ENCODE assay signal across 13 cellular contexts in genomic region chr9:108049026-108049591, GRCh38.
DNase-seq lines count a peak whose midpoint lies in the region; FAIRE-seq and TF ChIP-seq lines count a peak whose summit lies in the region.
"Had no signal": no experiment of that assay in that cellular context is flagged by ENCODE, and none has a peak within 500 bp of the region (broad histone marks: within the 10 kb centered on the region; RNA-seq: fewer than 3 reads in every experiment).

No MANE protein-coding gene starts in this region.

- peak overlapping the region; percentile 95 for H3K27ac ChIP-seq in keratinocyte (ENCODE audit: control insufficient read depth, insufficient read depth, low read length)

- peak overlapping the region; percentile 29 for H3K4me3 Mint-ChIP-seq in MCF 10A (ENCODE audit: unreplicated experiment)
- H3K4me3 Mint-ChIP-seq: activated CD4-positive, alpha-beta T cell treated with anti-CD3 and anti-CD28 coated beads, Interleukin-2, amount 10 ng/mL, durations not matched to agents 7 days and 5 days; activated naive CD8-positive, alpha-beta T cell treated with anti-CD3 and anti-CD28 coated beads, Interleukin-2, amount 10 ng/mL, durations not matched to agents 7 days and 5 days; naive thymus-derived CD4-positive, alpha-beta T cell had no signal

- peaks cover 4% of the 10 kb centered on the region for H3K36me3 Mint-ChIP-seq in MCF 10A (ENCODE audit: insufficient read depth, unreplicated experiment)
- H3K36me3 Mint-ChIP-seq: activated naive CD8-positive, alpha-beta T cell treated with anti-CD3 and anti-CD28 coated beads, Interleukin-2, amount 10 ng/mL, durations not matched to agents 7 days and 5 days had no signal

- dilution Hi-C loops in keratinocyte (cut with MboI; ENCODE audit: extremely low pct_ligation_motif_present, low sequenced_read_pairs): no loop called here

- BruUV-seq in MCF 10A (replicated peaks; lab: Mats Ljungman, UMichigan): no TSS peak

- peaks cover 58% of the 10 kb centered on the region for H3K4me1 Mint-ChIP-seq in MCF 10A (ENCODE audit: insufficient read depth, unreplicated experiment)
- H3K4me1 Mint-ChIP-seq: activated CD4-positive, alpha-beta T cell treated with anti-CD3 and anti-CD28 coated beads, Interleukin-2, amount 10 ng/mL, durations not matched to agents 7 days and 5 days; activated naive CD8-positive, alpha-beta T cell treated with anti-CD3 and anti-CD28 coated beads, Interleukin-2, amount 10 ng/mL, durations not matched to agents 7 days and 5 days; naive thymus-derived CD4-positive, alpha-beta T cell had no signal

- H3K36me3 ChIP-seq in keratinocyte (ENCODE audit: control insufficient read depth in 2 of 2, extremely low read depth in 1 of 2, insufficient read depth in 2 of 2, low read length in 2 of 2): peaks cover 0 to 3% of the 10 kb centered on the region in 2 experiments

- H4K20me1 ChIP-seq in keratinocyte (ENCODE audit: control insufficient read depth, extremely low read depth, insufficient read depth, low read length): no peaks in the 10 kb centered on the region

- no peaks in the 10 kb centered on the region for H3K27me3 Mint-ChIP-seq in MCF 10A (ENCODE audit: insufficient read depth, unreplicated experiment)
- H3K27me3 Mint-ChIP-seq: activated CD4-positive, alpha-beta T cell treated with anti-CD3 and anti-CD28 coated beads, Interleukin-2, amount 10 ng/mL, durations not matched to agents 7 days and 5 days; activated naive CD8-positive, alpha-beta T cell treated with anti-CD3 and anti-CD28 coated beads, Interleukin-2, amount 10 ng/mL, durations not matched to agents 7 days and 5 days had no signal

- peak overlapping the region; percentile 66 for H3K4me2 ChIP-seq in keratinocyte (ENCODE audit: control insufficient read depth, extremely low read depth, insufficient read depth, low read depth, low read length)

- TF ChIP-seq CTCF in AG09319 (IDR thresholded peaks at IDR 0.05; ENCODE audit: low read depth, low read length): no peak
- no peak for TF ChIP-seq CTCF in MCF 10A (IDR thresholded peaks at IDR 0.05; ENCODE audit: unreplicated experiment)
- TF ChIP-seq CTCF in keratinocyte (optimal IDR thresholded peaks at IDR 0.05 in 1 of 3, IDR thresholded peaks at IDR 0.05 in 1 of 3, conservative IDR thresholded peaks at IDR 0.05 in 1 of 3; ENCODE audit: extremely low read depth in 1 of 3, insufficient read depth in 2 of 3, low read length in 3 of 3): no peak

- peaks cover 43% of the 10 kb centered on the region for H3K4me1 ChIP-seq in keratinocyte (ENCODE audit: control insufficient read depth, extremely low read depth, insufficient read depth, low read length)

- CTCF ChIA-PET in MCF 10A (lab: Yijun Ruan, JAX): interaction anchor here (0.6 to 1.2 kb wide), 4 partner anchors 298 to 1421 kb away, joined by 3 read pairs; no protein-coding TSS in a partner anchor

- H3K27me3 ChIP-seq in keratinocyte (ENCODE audit: control insufficient read depth, extremely low read depth, insufficient read depth, low read length): no peaks in the 10 kb centered on the region

- peaks cover 3% of the 10 kb centered on the region for H3K9me3 ChIP-seq in keratinocyte (ENCODE audit: control insufficient read depth, low read depth, low read length)

- intact Hi-C loops in MCF 10A (cut with micrococcal nuclease): loop anchor here (1.0 to 5.0 kb wide), 5 partner anchors 298 to 561 kb away; no protein-coding TSS in a partner anchor

- no peaks in the 10 kb centered on the region for H3K79me2 ChIP-seq in keratinocyte (ENCODE audit: control insufficient read depth, insufficient read depth, low read length)

- H3K9me1 ChIP-seq in keratinocyte (ENCODE audit: control insufficient read depth, extremely low read depth, insufficient read depth, low read length): no peaks in the 10 kb centered on the region

- H3K4me3 ChIP-seq in keratinocyte (ENCODE audit: control insufficient read depth in 2 of 3, extremely low read depth in 1 of 3, insufficient read depth in 2 of 3, low read depth in 1 of 3, low read length in 3 of 3): no peak overlapping the region

- peak overlapping the region; percentile 99 for H3K27ac Mint-ChIP-seq in MCF 10A (ENCODE audit: low read depth, unreplicated experiment)
- H3K27ac Mint-ChIP-seq: activated CD4-positive, alpha-beta T cell treated with anti-CD3 and anti-CD28 coated beads, Interleukin-2, amount 10 ng/mL, durations not matched to agents 7 days and 5 days; activated naive CD8-positive, alpha-beta T cell treated with anti-CD3 and anti-CD28 coated beads, Interleukin-2, amount 10 ng/mL, durations not matched to agents 7 days and 5 days; naive thymus-derived CD4-positive, alpha-beta T cell had no signal

- POLR2A ChIA-PET in MCF 10A (lab: Yijun Ruan, JAX): interaction anchor here (0.6 to 7.0 kb wide), 26 partner anchors 9 to 763 kb away, joined by 3 to 84 read pairs (median 4); partner anchors contain the start of gene KLF4

- peak overlapping the region; percentile 71 for H3K9ac ChIP-seq in keratinocyte (ENCODE audit: control insufficient read depth, extremely low read depth, insufficient read depth, low read length)

- H2AFZ ChIP-seq in keratinocyte (ENCODE audit: control insufficient read depth, low read length): no peak overlapping the region

- H3K9me3 Mint-ChIP-seq in MCF 10A (ENCODE audit: unreplicated experiment): no peaks in the 10 kb centered on the region
- H3K9me3 Mint-ChIP-seq: activated CD4-positive, alpha-beta T cell treated with anti-CD3 and anti-CD28 coated beads, Interleukin-2, amount 10 ng/mL, durations not matched to agents 7 days and 5 days had no signal

- peak; percentile 86 for FAIRE-seq in keratinocyte (lab: Jason Lieb, UNC)

- DNase-seq in AG09319 (ENCODE audit: extremely low read depth, low read depth): peak; percentile 84
- peak; percentile 78 for DNase-seq in LoVo (ENCODE audit: low spot score)
- DNase-seq in MCF 10A (ENCODE audit: unreplicated experiment): peak; percentile 94
- peak; percentile 81 for DNase-seq in keratinocyte (ENCODE audit: low read depth, low spot score)
- no peak for DNase-seq in activated CD8-positive, alpha-beta memory T cell treated with anti-CD3 and anti-CD28 coated beads, Interleukin-2, amount 50 U/mL, for 48 hours
- DNase-seq in middle frontal gyrus (ENCODE audit: extremely low spot score, low spot score): no peak
- DNase-seq in stimulated activated CD4-positive, alpha-beta T cell treated with anti-CD3 and anti-CD28 coated beads, Interleukin-1b, Interleukin-23, amount 100 ng/mL, for 48 hours: no peak
- no peak for DNase-seq in SKM-1 treated with dmso at 0.1 percent for 144 hours (lab: John Stamatoyannopoulos, UW; ENCODE audit: unreplicated experiment)
- DNase-seq: activated CD4-positive, alpha-beta T cell treated with anti-CD3 and anti-CD28 coated beads, Interleukin-2, amount 10 ng/mL, durations not matched to agents 7 days and 5 days; activated naive CD8-positive, alpha-beta T cell treated with anti-CD3 and anti-CD28 coated beads, Interleukin-2, amount 10 ng/mL, durations not matched to agents 7 days and 5 days; hippocampal formation; naive thymus-derived CD4-positive, alpha-beta T cell; NCI-H1417 treated with DMSO at 0.1 percent for 48 hours had no signal

Comparison
In these comparisons a context has a peak if more than half of its experiments do, and no peak if none do; other contexts are left out.
1. DNase-seq: peak in AG09319 (single experiment), LoVo (single experiment), MCF 10A (single experiment) and keratinocyte (single experiment); none in activated CD8-positive, alpha-beta memory T cell treated with anti-CD3 and anti-CD28 coated beads, Interleukin-2, amount 50 U/mL, for 48 hours (single experiment), middle frontal gyrus (single experiment), stimulated activated CD4-positive, alpha-beta T cell treated with anti-CD3 and anti-CD28 coated beads, Interleukin-1b, Interleukin-23, amount 100 ng/mL, for 48 hours (single experiment) and SKM-1 treated with dmso at 0.1 percent for 144 hours (single experiment).